In the genomic region with DNA sequence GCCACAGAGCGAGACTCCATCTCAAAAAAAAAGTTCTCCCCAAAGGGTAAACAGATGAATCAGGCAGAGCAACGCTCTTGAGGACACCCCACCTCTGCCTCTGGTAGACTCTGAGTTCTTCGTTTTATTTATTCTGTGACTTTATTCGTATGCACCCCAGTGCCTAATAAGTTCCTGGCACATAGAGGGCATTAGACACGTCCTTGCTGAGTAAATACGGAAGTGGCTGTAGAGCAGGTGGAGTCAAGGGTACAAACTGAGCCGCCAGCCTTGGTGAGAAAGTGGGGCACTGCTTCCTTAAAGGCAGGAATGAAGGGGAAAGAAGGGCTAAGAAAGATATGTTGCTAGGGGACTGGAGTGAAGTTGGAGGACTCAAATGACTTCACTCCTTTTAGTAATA, we compare ENCODE assay signal across 27 cellular contexts. TPM values are rescaled to one million over a fixed set of nuclear protein-coding genes. Genes with fewer than 3 reads are reported as not detected.
"Had no signal": no experiment of that assay in that cellular context is flagged by ENCODE, and none has a peak within 500 bp of the region (broad histone marks: within the 10 kb centered on the region; RNA-seq: fewer than 3 reads in every experiment).

No MANE protein-coding gene starts in this region.

- H3K4me1 Mint-ChIP-seq: activated B cell treated with CpG ODN at 0.5 μM for 24 hours; activated T-helper 17 cell treated with anti-CD3 and anti-CD28 coated beads, Interleukin-2, amount 50 U/mL, for 72 hours had no signal

- H3K4me3 Mint-ChIP-seq: activated B cell treated with CpG ODN at 0.5 μM for 24 hours; activated CD4-positive, alpha-beta T cell treated with anti-CD3 and anti-CD28 coated beads, Interleukin-2, amount 10 ng/mL, durations not matched to agents 24 days and 14 days; activated naive CD4-positive, alpha-beta T cell treated with anti-CD3 and anti-CD28 coated beads, Interleukin-2, amount 10 ng/mL, durations not matched to agents 7 days and 5 days; activated naive CD8-positive, alpha-beta T cell treated with anti-CD3 and anti-CD28 coated beads for 36 hours; activated T-cell treated with anti-CD3 and anti-CD28 coated beads, Interleukin-2, amount 50 U/mL, for 4 hours; activated T-helper 17 cell treated with anti-CD3 and anti-CD28 coated beads, Interleukin-2, amount 50 U/mL, for 72 hours; T-helper 17 cell had no signal

- H3K9me3 ChIP-seq: SJSA1 had no signal

- H3K27ac Mint-ChIP-seq: activated B cell treated with CpG ODN at 0.5 μM for 24 hours; activated CD4-positive, alpha-beta T cell treated with anti-CD3 and anti-CD28 coated beads, Interleukin-2, amount 10 ng/mL, durations not matched to agents 24 days and 14 days; activated naive CD4-positive, alpha-beta T cell treated with anti-CD3 and anti-CD28 coated beads, Interleukin-2, amount 10 ng/mL, durations not matched to agents 7 days and 5 days; activated naive CD8-positive, alpha-beta T cell treated with anti-CD3 and anti-CD28 coated beads for 36 hours; activated T-helper 17 cell treated with anti-CD3 and anti-CD28 coated beads, Interleukin-2, amount 50 U/mL, for 72 hours; T-helper 17 cell had no signal

- DNase-seq: activated B cell treated with CpG ODN at 0.5 μM for 24 hours; activated CD4-positive, alpha-beta T cell treated with anti-CD3 and anti-CD28 coated beads for 1 hour; activated CD4-positive, alpha-beta T cell treated with anti-CD3 and anti-CD28 coated beads, Interleukin-2, amount 10 ng/mL, durations not matched to agents 24 days and 14 days; activated CD4-positive, alpha-beta T cell treated with anti-CD3 and anti-CD28 coated beads, Interleukin-2, amount 50 U/mL, for 48 hours; activated CD8-positive, alpha-beta memory T cell treated with anti-CD3 and anti-CD28 coated beads for 24 hours; activated gamma-delta T cell treated with Interleukin-2 at 50 U/mL for 16 hours; activated naive CD4-positive, alpha-beta T cell treated with anti-CD3 and anti-CD28 coated beads, Interleukin-2, amount 10 ng/mL, durations not matched to agents 7 days and 5 days; activated naive CD8-positive, alpha-beta T cell treated with anti-CD3 and anti-CD28 coated beads for 36 hours; activated T-cell treated with anti-CD3 and anti-CD28 coated beads, Interleukin-2, amount 50 U/mL, for 4 hours; brain microvascular endothelial cell; Karpas-422; NCI-H1105 treated with DMSO at 0.1 percent for 48 hours; NCI-H1694; NCI-H2029; NCI-H345; NCI-H510A; NCI-H526 treated with DMSO at 0.1 percent for 48 hours; NCI-H82; PC-3; T-helper 17 cell; T-helper 9 cell had no signal

- H3K27me3 Mint-ChIP-seq: activated naive CD4-positive, alpha-beta T cell treated with anti-CD3 and anti-CD28 coated beads, Interleukin-2, amount 10 ng/mL, durations not matched to agents 7 days and 5 days; activated naive CD8-positive, alpha-beta T cell treated with anti-CD3 and anti-CD28 coated beads for 36 hours had no signal

- H3K9me3 Mint-ChIP-seq: activated B cell treated with CpG ODN at 0.5 μM for 24 hours; activated CD4-positive, alpha-beta T cell treated with anti-CD3 and anti-CD28 coated beads, Interleukin-2, amount 10 ng/mL, durations not matched to agents 24 days and 14 days; activated naive CD4-positive, alpha-beta T cell treated with anti-CD3 and anti-CD28 coated beads, Interleukin-2, amount 10 ng/mL, durations not matched to agents 7 days and 5 days; activated naive CD8-positive, alpha-beta T cell treated with anti-CD3 and anti-CD28 coated beads for 36 hours; activated T-cell treated with anti-CD3 and anti-CD28 coated beads, Interleukin-2, amount 50 U/mL, for 4 hours; activated T-helper 17 cell treated with anti-CD3 and anti-CD28 coated beads, Interleukin-2, amount 50 U/mL, for 72 hours had no signal

- H3K4me3 ChIP-seq: cardiac muscle cell, SJSA1 had no signal

- FAIRE-seq: RCC 7860, TTC549 had no signal

- H3K27ac ChIP-seq: brain microvascular endothelial cell, cardiac muscle cell, SJSA1 had no signal

- H3K36me3 ChIP-seq: brain microvascular endothelial cell, cardiac muscle cell, SJSA1 had no signal

- H3K4me1 ChIP-seq: SJSA1 had no signal

- ATAC-seq: activated T-cell treated with anti-CD3 and anti-CD28 coated beads, Interleukin-2, amount 50 U/mL, for 4 hours; activated T-helper 17 cell treated with anti-CD3 and anti-CD28 coated beads, Interleukin-2, amount 50 U/mL, for 72 hours; PC-3; SK-N-SH treated with all-trans-retinoic acid at 6 μM for 48 hours; T-helper 17 cell had no signal

- H3K27me3 ChIP-seq: brain microvascular endothelial cell, cardiac muscle cell, SJSA1 had no signal

- H3K36me3 Mint-ChIP-seq: activated naive CD4-positive, alpha-beta T cell treated with anti-CD3 and anti-CD28 coated beads, Interleukin-2, amount 10 ng/mL, durations not matched to agents 7 days and 5 days; activated naive CD8-positive, alpha-beta T cell treated with anti-CD3 and anti-CD28 coated beads for 36 hours had no signal

RNA-seq across cellular contexts. Expression of a gene that starts 12.9 kb away (rescaled TPM):
- total RNA-seq: activated B cell treated with CpG ODN at 0.5 μM for 24 hours; activated CD4-positive, alpha-beta T cell treated with anti-CD3 and anti-CD28 coated beads, Interleukin-2, amount 10 ng/mL, durations not matched to agents 24 days and 14 days; activated naive CD8-positive, alpha-beta T cell treated with anti-CD3 and anti-CD28 coated beads for 36 hours; activated T-cell treated with anti-CD3 and anti-CD28 coated beads, Interleukin-2, amount 50 U/mL, for 4 hours; activated T-helper 17 cell treated with anti-CD3 and anti-CD28 coated beads, Interleukin-2, amount 50 U/mL, for 72 hours; PC-3; SJSA1; T-helper 17 cell had no signal
